ENCODE assay signal across 8 cellular contexts in genomic region chr2:43594875-43595274, GRCh38. TPM values are rescaled to one million over a fixed set of nuclear protein-coding genes. Genes with fewer than 3 reads are reported as not detected.
A peak's percentile ranks its signal among the peaks of the same experiment; 100 is the strongest.
DNase-seq lines count a peak whose midpoint lies in the region; ATAC-seq and TF ChIP-seq lines count a peak whose summit lies in the region.

No MANE protein-coding gene starts in this region.

- no peaks in the 10 kb centered on the region for H3K27me3 ChIP-seq in HCT116 (ENCODE audit: insufficient read depth, low read length)
- H3K27me3 ChIP-seq in right cardiac atrium (ENCODE audit: control insufficient read depth, insufficient read depth): no peaks in the 10 kb centered on the region
- H3K27me3 ChIP-seq in smooth muscle cell (ENCODE audit: low read depth): no peaks in the 10 kb centered on the region

- no peak for DNase-seq in HCT116 (ENCODE audit: low read depth, low spot score)
- DNase-seq in right cardiac atrium: no peak
- no peak for DNase-seq in smooth muscle cell (lab: John Stamatoyannopoulos, UW; ENCODE audit: unreplicated experiment)
- DNase-seq in A172 (ENCODE audit: low spot score): no peak
- no peak for DNase-seq in omental fat pad (ENCODE audit: low spot score)
- DNase-seq in cerebellum (ENCODE audit: low spot score): no peak

- ATAC-seq in HCT116 (no peak), right cardiac atrium (no peak), omental fat pad (ENCODE audit: low FRiP score) (no peak), HG03378 (IDR thresholded peaks at IDR 0.05; ENCODE audit: unreplicated experiment) (no peak)

- no peaks in the 10 kb centered on the region for H3K9me2 ChIP-seq in HCT116 (ENCODE audit: insufficient read depth)

- TF ChIP-seq POLR2A in HCT116 (IDR thresholded peaks at IDR 0.05; ENCODE audit: borderline replicate concordance, extremely low read depth, insufficient read depth, insufficient read length): no peak

- H3K4me1 ChIP-seq in HCT116 (ENCODE audit: control insufficient read depth in 1 of 2, insufficient read depth in 2 of 2, low read length in 2 of 2) (peaks cover 5 to 12% of the 10 kb centered on the region in 2 experiments; a peak in 3 of 4 replicates), right cardiac atrium (ENCODE audit: control insufficient read depth, insufficient read depth, low read length) (no peaks in the 10 kb centered on the region), smooth muscle cell (ENCODE audit: low read depth) (peaks cover 7% of the 10 kb centered on the region)

- H2AFZ ChIP-seq in HCT116 (ENCODE audit: low read depth, low read length, poor library complexity, severe bottlenecking) (no peak overlapping the region), smooth muscle cell (ENCODE audit: low read depth) (no peak overlapping the region)

- H3K36me3 ChIP-seq in HCT116 (ENCODE audit: control insufficient read depth in 1 of 2, insufficient read depth in 2 of 2, low read length in 2 of 2) (peaks cover 3 to 17% of the 10 kb centered on the region in 2 experiments; a peak in 2 of 4 replicates), smooth muscle cell (ENCODE audit: low read depth) (peaks cover 3% of the 10 kb centered on the region)

- peak overlapping the region; percentile 82 for H3K9ac ChIP-seq in HCT116 (ENCODE audit: low read length)
- peak overlapping the region; percentile 92 for H3K9ac ChIP-seq in smooth muscle cell (ENCODE audit: low read depth)

- intact Hi-C loops in HCT116 (cut with micrococcal nuclease) (no loop called here), right cardiac atrium (cut with DNase I) (no loop called here)

- TF ChIP-seq RAD21 in HCT116 (IDR thresholded peaks at IDR 0.05; ENCODE audit: low read depth): no peak

- WGBS in right cardiac atrium: 93% methylated on average over 3 of the region's 3 CpGs
- 95% methylated on average over 3 of the region's 3 CpGs for WGBS in smooth muscle cell (ENCODE audit: low lambda C conversion rate)

- H4K20me1 ChIP-seq in HCT116 (ENCODE audit: insufficient read depth) (no peaks in the 10 kb centered on the region), smooth muscle cell (ENCODE audit: low read depth) (no peaks in the 10 kb centered on the region)

- H3K4me2 ChIP-seq in HCT116 (ENCODE audit: low read length): peak overlapping the region; percentile 87
- peak overlapping the region; percentile 86 for H3K4me2 ChIP-seq in smooth muscle cell

- peaks cover 31% of the 10 kb centered on the region for H3K79me2 ChIP-seq in HCT116 (ENCODE audit: insufficient read depth, low read length)
- H3K79me2 ChIP-seq in smooth muscle cell (ENCODE audit: low read depth): peaks cover 13% of the 10 kb centered on the region

- CTCF ChIA-PET in HCT116 (lab: Charles Lee): interaction anchor here (2.6 kb wide), 1 partner anchor 10 kb away, joined by 27 read pairs; no protein-coding TSS in a partner anchor

- peak overlapping the region; percentile 86; the same call in 1 of the 2 replicates for H3K27ac ChIP-seq in HCT116 (ENCODE audit: low read depth, low read length)
- H3K27ac ChIP-seq in right cardiac atrium (ENCODE audit: low read length): no peak overlapping the region
- peak overlapping the region; percentile 93 for H3K27ac ChIP-seq in smooth muscle cell (ENCODE audit: low read depth)

- peak overlapping the region; percentile 79 to 81 for H3K4me3 ChIP-seq in HCT116 (replicated peaks in 1 of 2; ENCODE audit: low read depth in 1 of 2, low read length in 2 of 2)
- H3K4me3 ChIP-seq in WI38 (ENCODE audit: low read depth, low read length): peak overlapping the region; percentile 93
- peak overlapping the region; percentile 87 for H3K4me3 ChIP-seq in right cardiac atrium (ENCODE audit: low read length)
- peak overlapping the region; percentile 85 for H3K4me3 ChIP-seq in smooth muscle cell

- H3K9me3 ChIP-seq in HCT116 (ENCODE audit: control insufficient read depth in 1 of 2, insufficient read depth in 1 of 2, low read depth in 1 of 2, low read length in 2 of 2) (no peaks in the 10 kb centered on the region), right cardiac atrium (ENCODE audit: control insufficient read depth, low read length) (no peaks in the 10 kb centered on the region), smooth muscle cell (replicated peaks; ENCODE audit: low read depth) (no peaks in the 10 kb centered on the region)

- POLR2A ChIA-PET in HCT116 (lab: Charles Lee): no interaction called here

- no peaks in the 10 kb centered on the region for H3F3A ChIP-seq in smooth muscle cell (ENCODE audit: low read depth)

- TF ChIP-seq CTCF in HCT116 (IDR thresholded peaks at IDR 0.05 in 2 of 3, conservative IDR thresholded peaks at IDR 0.05 in 1 of 3; ENCODE audit: borderline replicate concordance in 1 of 3, insufficient read depth in 1 of 3, low read depth in 2 of 3, low read length in 2 of 3): no peak
- TF ChIP-seq CTCF in WI38 (IDR thresholded peaks at IDR 0.05; ENCODE audit: low read depth, low read length): no peak
- TF ChIP-seq CTCF in smooth muscle cell (IDR thresholded peaks at IDR 0.05; ENCODE audit: borderline replicate concordance, insufficient read depth, poor library complexity, severe bottlenecking): no peak
- no peak for TF ChIP-seq CTCF in omental fat pad (IDR thresholded peaks at IDR 0.05)

- BruUV-seq in HCT116 (replicated peaks; lab: Mats Ljungman, UMichigan): no TSS peak

- RAD21 ChIA-PET in HCT116 (lab: Charles Lee; ENCODE audit: low non-redundant PET in 1 of 2, low total read pairs in 2 of 2, uncharacterized antibody in 2 of 2, unreplicated experiment in 2 of 2): no interaction called here

TF ChIP-seq in HCT116, 20 proteins besides CTCF, POLR2A, EP300 and RAD21:
- no peak for TF ChIP-seq SRF (IDR thresholded peaks at IDR 0.05; ENCODE audit: low read depth)
- no peak for TF ChIP-seq EZH2phosphoT487 (IDR thresholded peaks at IDR 0.05; ENCODE audit: borderline replicate concordance)
- TF ChIP-seq SP1 (IDR thresholded peaks at IDR 0.05; ENCODE audit: low read depth): no peak

RNA-seq across cellular contexts. Expression of gene THADA, which starts 1.0 kb away (rescaled TPM):
- total RNA-seq in HCT116 (2021; ENCODE audit: unreplicated experiment) (30.7 TPM), right cardiac atrium (10 to 100 TPM; 19.0 to 20.7 (median 20.2) TPM), smooth muscle cell (20.9 and 21.2 TPM in 2 replicates), omental fat pad (10 to 100 TPM; 32.5 to 41.6 (median 39.0) TPM), cerebellum (52.8 TPM)
- 11.7 and 12.2 TPM in 2 replicates for polyA plus RNA-seq in HCT116 (2012)
- polyA plus RNA-seq in right cardiac atrium (10.6 TPM), smooth muscle cell (11.3 and 12.8 TPM in 2 replicates)
- 18.3 and 19.7 TPM in 2 replicates for total RNA-seq in A172 (2014; rRNA removed; shearing (Covaris generic))

RNA-seq across cellular contexts. Expression of gene PLEKHH2, which starts 42.2 kb away (rescaled TPM):
- total RNA-seq in HCT116 (2021; ENCODE audit: unreplicated experiment) (7.8 TPM), right cardiac atrium (1 to 10 TPM; 3.3 to 5.9 (median 4.0) TPM), smooth muscle cell (2.1 and 2.6 TPM in 2 replicates), omental fat pad (10 to 100 TPM in 3 of 4 donors, 1 to 10 TPM in 1; 9.8 to 32.3 (median 27.0) TPM), cerebellum (12.2 TPM)
- 2.5 and 3.5 TPM in 2 replicates for polyA plus RNA-seq in HCT116 (2012)
- polyA plus RNA-seq in right cardiac atrium (3.2 TPM), smooth muscle cell (0.08 and 0.69 TPM in 2 replicates)
- 0.98 and 4.6 TPM in 2 replicates for total RNA-seq in A172 (2014; rRNA removed; shearing (Covaris generic))
